In the genomic region with DNA sequence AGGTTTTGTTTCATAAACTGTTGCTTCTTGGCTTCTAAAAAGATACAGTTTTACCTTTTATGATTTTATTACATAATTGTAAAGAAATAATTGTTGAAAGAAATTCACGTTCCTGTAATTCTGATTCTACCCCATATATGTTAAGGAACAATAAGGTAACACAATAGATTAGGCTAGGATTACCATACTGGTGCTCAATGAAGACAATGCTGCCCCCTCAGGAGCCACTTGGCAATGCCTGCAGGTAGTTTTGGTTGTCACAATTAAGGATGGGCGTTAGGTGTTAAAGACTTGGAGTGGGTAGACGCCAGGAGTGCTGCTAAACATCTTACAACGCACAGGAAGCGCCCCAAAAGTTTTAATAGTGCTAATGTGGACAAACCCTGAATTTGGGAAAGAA, we compare ENCODE assay signal across 16 cellular contexts.
DNase-seq lines count a peak whose midpoint lies in the region; ATAC-seq and TF ChIP-seq lines count a peak whose summit lies in the region.
"Had no signal": no experiment of that assay in that cellular context is flagged by ENCODE, and none has a peak within 500 bp of the region (broad histone marks: within the 10 kb centered on the region; RNA-seq: fewer than 3 reads in every experiment).

No MANE protein-coding gene starts in this region.

- H3K27ac Mint-ChIP-seq in nephron progenitor cell, result no peak overlapping the region

- intact Hi-C loops in Right ventricle myocardium superior (cut with DNase I), result no loop called here

- no peak overlapping the region for H3K4me3 Mint-ChIP-seq in nephron progenitor cell

- DNase-seq in NCI-H1105 treated with DMSO at 0.1 percent for 48 hours (lab: John Stamatoyannopoulos, UW), result peak; percentile 0
- DNase-seq in NCI-H1105 (lab: John Stamatoyannopoulos, UW), result no peak
- DNase-seq in HT-29 (ENCODE audit: low spot score), result peak; percentile 3
- peak; percentile 1 for DNase-seq in RKO (ENCODE audit: low spot score)
- no peak for DNase-seq in nephron progenitor cell
- no peak for DNase-seq in stimulated activated naive CD4-positive, alpha-beta T cell (lab: John Stamatoyannopoulos, UW)
- DNase-seq in Right ventricle myocardium superior, result no peak
- no peak for DNase-seq in stimulated activated CD4-positive, alpha-beta T cell treated with anti-CD3 and anti-CD28 coated beads, Interleukin-2, amount 100 ng/mL, for 24 hours
- DNase-seq: activated naive CD4-positive, alpha-beta T cell; COR-L47; kidney; NCI-H345; retina; stimulated activated CD8-positive, alpha-beta memory T cell treated with anti-CD3 and anti-CD28 coated beads, Interleukin-4, amount 100 ng/mL, for 48 hours; transverse colon had no signal

- peaks cover 5% of the 10 kb centered on the region for H3K27me3 Mint-ChIP-seq in nephron progenitor cell (ENCODE audit: low read depth, poor library complexity)

- peaks cover 16% of the 10 kb centered on the region for H3K36me3 Mint-ChIP-seq in nephron progenitor cell (ENCODE audit: low read depth)

- no peak for ATAC-seq in Right ventricle myocardium superior (ENCODE audit: poor library complexity)
- ATAC-seq: gastroesophageal sphincter had no signal

- peak; percentile 26 for TF ChIP-seq CTCF in nephron progenitor cell (IDR thresholded peaks at IDR 0.05)

- no peaks in the 10 kb centered on the region for H3K4me1 Mint-ChIP-seq in nephron progenitor cell

- H3K9me3 Mint-ChIP-seq in nephron progenitor cell, result peaks cover 16% of the 10 kb centered on the region

Comparison
In these comparisons a context has a peak if more than half of its experiments do, and no peak if none do; other contexts are left out.
1. DNase-seq: peak in NCI-H1105 treated with DMSO at 0.1 percent for 48 hours (single experiment), HT-29 (single experiment) and RKO (single experiment); none in NCI-H1105 (single experiment), nephron progenitor cell (single experiment), stimulated activated naive CD4-positive, alpha-beta T cell (0 of 6), Right ventricle myocardium superior (single experiment) and stimulated activated CD4-positive, alpha-beta T cell treated with anti-CD3 and anti-CD28 coated beads, Interleukin-2, amount 100 ng/mL, for 24 hours (0 of 2).